ENCODE assay signal across 1 cellular context in the genomic region with DNA sequence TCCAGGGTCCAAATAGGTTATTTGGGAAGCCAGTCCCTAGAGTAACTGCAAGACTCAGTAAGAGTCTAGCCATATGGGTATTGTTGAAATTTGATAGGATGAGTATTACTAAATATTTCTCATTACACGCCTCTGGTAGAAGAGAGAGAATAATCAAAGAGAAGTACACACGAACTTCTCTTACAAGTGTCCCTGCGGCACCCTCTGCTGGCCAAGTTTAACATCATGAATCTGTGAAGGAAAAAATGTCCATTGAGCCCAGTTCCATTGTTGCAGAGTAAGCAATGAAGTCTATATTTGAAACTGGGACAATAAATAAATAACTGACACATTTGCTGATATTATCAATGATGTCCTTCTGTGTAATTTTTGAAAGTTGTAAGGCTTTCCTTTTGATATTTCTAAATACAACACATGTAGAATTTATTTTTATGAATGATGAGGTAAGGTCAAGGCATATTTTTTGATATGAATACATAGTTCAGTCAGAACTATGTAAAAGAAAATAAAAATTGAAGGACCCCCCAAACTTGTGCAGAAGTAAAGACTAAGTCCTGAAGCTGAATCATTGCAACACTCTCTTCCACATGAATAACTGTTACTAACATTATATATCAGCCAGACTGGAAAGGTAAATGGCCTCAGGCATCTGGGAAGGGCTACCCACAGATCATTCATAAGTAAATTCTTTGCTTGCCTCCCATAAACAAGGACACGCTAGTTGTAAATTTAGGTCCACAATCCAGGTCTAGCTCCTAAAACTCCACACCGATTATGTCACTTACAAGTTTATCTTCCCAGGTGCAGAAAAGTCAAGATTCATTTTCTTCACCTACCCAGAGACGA.
TF ChIP-seq lines count a peak whose summit lies in the region.

No MANE protein-coding gene starts in this region.

TF ChIP-seq in GM12878, 131 proteins besides CTCF, POLR2A, EP300 and RAD21:
- peak; percentile 61; the same call in 1 of the 2 replicates for TF ChIP-seq SMC3 (IDR thresholded peaks at IDR 0.05; ENCODE audit: borderline replicate concordance, low read length)
- TF ChIP-seq POLR2AphosphoS5 (IDR thresholded peaks at IDR 0.05; ENCODE audit: low read length) = no peak
